In the genomic region with DNA sequence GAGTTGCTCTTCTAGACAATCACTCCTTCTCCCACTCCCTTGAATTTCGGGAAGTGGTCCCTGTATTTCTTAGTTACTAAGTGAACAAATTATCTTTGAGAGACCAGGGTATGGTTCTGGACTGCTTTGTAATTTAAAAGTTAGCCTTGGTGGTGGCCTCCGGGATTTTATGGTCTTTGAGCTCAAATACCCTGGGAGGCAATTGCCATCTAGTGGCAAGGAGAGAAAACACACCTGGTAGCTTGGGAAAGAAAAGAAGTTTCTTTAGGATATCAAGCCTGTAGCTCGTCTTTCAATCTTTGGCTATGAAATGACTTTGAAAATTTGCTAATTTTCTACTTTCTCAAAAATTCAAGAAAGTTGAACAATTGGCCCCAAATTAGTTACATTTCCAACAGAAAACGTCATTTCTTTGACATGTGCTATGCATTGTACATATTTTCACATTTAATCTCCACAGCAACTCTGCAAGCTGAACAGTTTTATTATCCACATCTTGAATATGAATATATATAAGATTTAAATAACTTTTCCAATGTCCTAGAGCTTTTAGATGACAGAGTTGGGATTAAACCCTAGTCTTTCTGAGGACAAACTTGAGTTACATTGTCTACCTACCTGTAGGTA, we compare ENCODE assay signal across 8 cellular contexts. TPM values are rescaled to one million over a fixed set of nuclear protein-coding genes. Genes with fewer than 3 reads are reported as not detected.
DNase-seq lines count a peak whose midpoint lies in the region; ATAC-seq and TF ChIP-seq lines count a peak whose summit lies in the region.

No MANE protein-coding gene starts in this region.

- no peak overlapping the region for H3K23ac ChIP-seq in neuronal stem cell (ENCODE audit: low read depth, low read length, poor library complexity)

- H3K36me3 ChIP-seq in esophagus muscularis mucosa (no peaks in the 10 kb centered on the region), neuronal stem cell (replicated peaks in 1 of 2; ENCODE audit: control insufficient read depth in 2 of 2, insufficient read depth in 2 of 2, low read length in 2 of 2) (no peaks in the 10 kb centered on the region)

- WGBS in esophagus muscularis mucosa, result 11% methylated on average over 4 of the region's 4 CpGs
- WGBS in neuronal stem cell (ENCODE audit: extremely low coverage in 2 of 2, insufficient read length in 2 of 2, insufficient replicate concordance in 1 of 2), 2 donors, result no CpG with 5 or more reads among the region's 4 CpGs
- WGBS in lower leg skin, 2 donors, result 12 to 16% methylated on average over 4 of the region's 4 CpGs

- H3K4me1 ChIP-seq in esophagus muscularis mucosa (no peaks in the 10 kb centered on the region), neuronal stem cell (ENCODE audit: control insufficient read depth in 2 of 2, insufficient read depth in 1 of 2, low read depth in 1 of 2, low read length in 2 of 2) (peaks cover 0 to 5% of the 10 kb centered on the region in 2 donors)

- H3K4me3 ChIP-seq in esophagus muscularis mucosa (no peak overlapping the region), neuronal stem cell (ENCODE audit: low read length in 2 of 2) (no peak overlapping the region), lower leg skin (ENCODE audit: low read depth, poor library complexity, severe bottlenecking) (no peak overlapping the region)

- H3K9ac ChIP-seq in neuronal stem cell (ENCODE audit: low read depth, low read length, poor library complexity), result no peak overlapping the region

- no peak overlapping the region for H2AK5ac ChIP-seq in neuronal stem cell (ENCODE audit: low read depth, low read length)

- no peak for TF ChIP-seq POLR2A in esophagus muscularis mucosa (IDR thresholded peaks at IDR 0.05; ENCODE audit: low read depth)
- TF ChIP-seq POLR2A in lower leg skin (IDR thresholded peaks at IDR 0.05), result no peak

- H3K9me3 ChIP-seq in esophagus muscularis mucosa (no peaks in the 10 kb centered on the region), neuronal stem cell (replicated peaks in 1 of 2; ENCODE audit: control insufficient read depth in 2 of 2, insufficient read depth in 1 of 2, low read depth in 1 of 2, low read length in 2 of 2) (no peaks in the 10 kb centered on the region)

- no peak overlapping the region for H2BK120ac ChIP-seq in neuronal stem cell (ENCODE audit: low read depth, low read length)

- TF ChIP-seq CTCF in esophagus muscularis mucosa (IDR thresholded peaks at IDR 0.05) (peak; percentile 63 to 81 (median 63)), lower leg skin (IDR thresholded peaks at IDR 0.05) (peak in 1 of 3 donors; percentile 13)

- no peak overlapping the region for H4K91ac ChIP-seq in neuronal stem cell (ENCODE audit: low read depth, low read length, poor library complexity)

- ATAC-seq in GM19395 (IDR thresholded peaks at IDR 0.05; ENCODE audit: unreplicated experiment), result peak; percentile 66

- DNase-seq in NCI-H2227 treated with DMSO at 0.1 percent for 48 hours (lab: John Stamatoyannopoulos, UW) (peak; percentile 4), NCI-H2227 (lab: John Stamatoyannopoulos, UW; ENCODE audit: unreplicated experiment) (no peak), HuH-7 (ENCODE audit: low spot score) (peak; percentile 45), SK-N-DZ (ENCODE audit: low spot score) (peak; percentile 2), esophagus muscularis mucosa (ENCODE audit: extremely low spot score) (no peak), neuronal stem cell (ENCODE audit: low spot score) (peak; percentile 30), lower leg skin (ENCODE audit: low spot score in 2 of 2) (no peak)

- no peak overlapping the region for H3K4ac ChIP-seq in neuronal stem cell (ENCODE audit: low read length)

- no peak overlapping the region for H2BK15ac ChIP-seq in neuronal stem cell (ENCODE audit: low read length)

- no peak overlapping the region for H4K8ac ChIP-seq in neuronal stem cell (ENCODE audit: low read depth, low read length)

- H2BK5ac ChIP-seq in neuronal stem cell (ENCODE audit: low read length), result no peak overlapping the region

- no peak overlapping the region for H3K14ac ChIP-seq in neuronal stem cell (ENCODE audit: low read length)

- no peak overlapping the region for H3K4me2 ChIP-seq in neuronal stem cell (ENCODE audit: insufficient read depth, low read length, poor library complexity, severe bottlenecking)

- intact Hi-C loops in esophagus muscularis mucosa (cut with DNase I) (loop anchor here (5.0 to 10.0 kb wide), 2 partner anchors 324 to 372 kb away; no protein-coding TSS in a partner anchor), lower leg skin (cut with DNase I; ENCODE audit: low total_unique reads) (no loop called here)

- H3K18ac ChIP-seq in neuronal stem cell (ENCODE audit: low read length), result no peak overlapping the region

- no peaks in the 10 kb centered on the region for H3K27me3 ChIP-seq in esophagus muscularis mucosa
- no peaks in the 10 kb centered on the region for H3K27me3 ChIP-seq in neuronal stem cell (ENCODE audit: control insufficient read depth in 3 of 3, insufficient read depth in 3 of 3, low read depth in 1 of 3, low read length in 3 of 3)

- no peaks in the 10 kb centered on the region for H3K79me1 ChIP-seq in neuronal stem cell (ENCODE audit: low read depth, low read length)

- no peak for TF ChIP-seq EP300 in esophagus muscularis mucosa (IDR thresholded peaks at IDR 0.05)

- no peak overlapping the region for H2BK12ac ChIP-seq in neuronal stem cell (ENCODE audit: low read length)

- no peak overlapping the region for H3K27ac ChIP-seq in esophagus muscularis mucosa (replicated peaks in 1 of 4)
- H3K27ac ChIP-seq in neuronal stem cell (replicated peaks; ENCODE audit: low read length), result no peak overlapping the region

- no peak overlapping the region for H2AFZ ChIP-seq in neuronal stem cell (ENCODE audit: low read length)

RNA-seq across cellular contexts. Expression of a gene that starts 39.1 kb away (rescaled TPM):
- not detected in 2 replicates for polyA plus RNA-seq in SK-N-DZ (2014; cell fraction: cytosol; rRNA removed)
- not detected in 2 replicates for polyA plus RNA-seq in SK-N-DZ (2014; cell fraction: nucleus; rRNA removed)
- under 1 TPM in 2 of 4 donors, not detected in 2; 0.33 to 0.45 TPM for total RNA-seq in esophagus muscularis mucosa
- not detected for polyA plus RNA-seq in neuronal stem cell (2013, experiment 1 of 2)
- not detected for polyA plus RNA-seq in neuronal stem cell (2013, experiment 2 of 2)
- total RNA-seq in lower leg skin, result 1 to 10 TPM in 1 of 4 donors, under 1 TPM in 3; 0.20 to 1.7 (median 0.26) TPM

RNA-seq across cellular contexts. Expression of a gene that starts 41.3 kb away (rescaled TPM):
- polyA plus RNA-seq in SK-N-DZ (2014; cell fraction: cytosol; rRNA removed), result not detected in 2 replicates
- polyA plus RNA-seq in SK-N-DZ (2014; cell fraction: nucleus; rRNA removed), result not detected in 2 replicates
- total RNA-seq in esophagus muscularis mucosa (not detected), lower leg skin (not detected)
- polyA plus RNA-seq in neuronal stem cell (2013, experiment 1 of 2), result not detected
- polyA plus RNA-seq in neuronal stem cell (2013, experiment 2 of 2), result not detected

RNA-seq across cellular contexts. Expression of a gene that starts 58.3 kb away (rescaled TPM):
- polyA plus RNA-seq in SK-N-DZ (2014; cell fraction: cytosol; rRNA removed), result not detected in 2 replicates
- polyA plus RNA-seq in SK-N-DZ (2014; cell fraction: nucleus; rRNA removed), result not detected in 2 replicates
- total RNA-seq in esophagus muscularis mucosa, result 1 to 10 TPM in 1 of 4 donors, under 1 TPM in 1, not detected in 2; 0.23 to 1.3 TPM
- polyA plus RNA-seq in neuronal stem cell (2013, experiment 1 of 2), result not detected
- polyA plus RNA-seq in neuronal stem cell (2013, experiment 2 of 2), result not detected
- total RNA-seq in lower leg skin, result 1 to 10 TPM in 1 of 4 donors, under 1 TPM in 1, not detected in 2; 0.15 to 1.1 TPM

Comparison
In these comparisons a context has a peak if more than half of its experiments do, and no peak if none do; other contexts are left out.
1. DNase-seq: peak in NCI-H2227 treated with DMSO at 0.1 percent for 48 hours (single experiment), HuH-7 (single experiment), SK-N-DZ (single experiment) and neuronal stem cell (single experiment); none in NCI-H2227 (single experiment), esophagus muscularis mucosa (single experiment) and lower leg skin (0 of 2).